12 cellular contexts compared by ENCODE assay signal in the genomic region with DNA sequence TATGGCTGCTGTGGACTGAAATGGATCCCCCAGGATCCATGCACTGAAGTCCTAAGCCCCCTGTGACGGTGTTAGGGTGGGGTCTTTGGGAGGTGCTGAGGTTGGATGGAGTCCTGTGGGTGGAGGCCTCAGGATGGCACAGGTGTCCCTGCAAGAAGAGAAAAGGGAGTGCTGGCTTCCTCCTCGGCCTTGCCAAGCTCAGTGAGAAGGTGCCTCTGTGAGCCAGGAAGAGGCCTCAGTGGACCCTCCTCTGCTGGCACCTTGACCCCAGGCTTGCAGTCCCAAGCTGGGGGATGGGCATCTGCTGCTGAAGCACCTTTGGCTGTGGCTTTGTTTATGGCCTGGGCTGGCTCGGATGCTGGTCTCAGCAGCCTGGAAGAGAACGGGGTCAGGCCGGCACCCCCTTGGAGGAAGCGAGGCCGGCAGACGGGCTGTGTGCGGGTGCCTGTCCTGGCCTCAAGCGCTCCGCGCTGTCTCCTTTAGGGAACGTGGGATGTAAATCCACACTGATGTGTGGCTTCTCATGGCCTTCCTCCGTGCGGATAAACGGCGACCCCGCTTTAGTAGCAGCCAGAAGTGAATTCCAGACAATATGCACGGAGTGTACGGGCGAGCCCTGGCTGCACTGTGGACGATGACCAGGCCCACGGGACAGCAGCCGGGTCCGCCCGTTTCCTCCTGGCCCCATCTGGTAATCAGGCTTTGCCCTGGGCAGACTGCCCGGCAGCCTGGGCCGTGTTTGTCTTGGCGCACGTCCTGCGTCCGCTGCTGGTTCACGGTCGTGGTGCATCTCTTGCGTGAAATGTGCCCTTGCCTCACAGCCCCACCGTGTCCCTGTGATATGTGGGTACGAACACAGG.
A peak's percentile ranks its signal among the peaks of the same experiment; 100 is the strongest.
DNase-seq lines count a peak whose midpoint lies in the region; ATAC-seq and TF ChIP-seq lines count a peak whose summit lies in the region.
"Had no signal": no experiment of that assay in that cellular context is flagged by ENCODE, and none has a peak within 500 bp of the region (broad histone marks: within the 10 kb centered on the region; RNA-seq: fewer than 3 reads in every experiment).

No MANE protein-coding gene starts in this region.

- no peaks in the 10 kb centered on the region for H3K4me1 Mint-ChIP-seq in stimulated activated effector memory CD8-positive, alpha-beta T cell treated with anti-CD3 and anti-CD28 coated beads, Interleukin-12 subunit alpha, Interleukin-12 subunit beta, amount 100 ng/mL, for 72 hours

- H3K36me3 ChIP-seq in lung (ENCODE audit: control insufficient read depth in 2 of 2, insufficient read depth in 2 of 2, low read length in 2 of 2) (no peaks in the 10 kb centered on the region), upper lobe of right lung (no peaks in the 10 kb centered on the region)

- H3K4me1 ChIP-seq in lung (ENCODE audit: control insufficient read depth in 2 of 2, insufficient read depth in 2 of 2, low read length in 2 of 2) (peaks cover 0 to 7% of the 10 kb centered on the region in 2 donors), upper lobe of right lung (peaks cover 5% of the 10 kb centered on the region)

- no peak overlapping the region for H3K4me3 ChIP-seq in lung
- H3K4me3 ChIP-seq in upper lobe of right lung = no peak overlapping the region

- 65 to 85% methylated on average over 37 of the region's 37 CpGs for WGBS in lung, 2 donors

- TF ChIP-seq CTCF in lung (IDR thresholded peaks at IDR 0.05; ENCODE audit: control extremely low read depth, extremely low read depth) = no peak
- TF ChIP-seq CTCF in upper lobe of right lung (IDR thresholded peaks at IDR 0.05) = no peak
- TF ChIP-seq CTCF in GM13977 (IDR thresholded peaks at IDR 0.05; ENCODE audit: extremely low read depth, insufficient read depth, missing control alignments) = no peak

- peaks cover 4% of the 10 kb centered on the region for H3K9me3 Mint-ChIP-seq in stimulated activated effector memory CD8-positive, alpha-beta T cell treated with anti-CD3 and anti-CD28 coated beads, Interleukin-12 subunit alpha, Interleukin-12 subunit beta, amount 100 ng/mL, for 72 hours
- H3K9me3 Mint-ChIP-seq: endodermal cell had no signal

- intact Hi-C loops in upper lobe of right lung (cut with DNase I) = no loop called here

- DNase-seq in activated CD8-positive, alpha-beta memory T cell treated with anti-CD3 and anti-CD28 coated beads for 24 hours = peak; percentile 40
- DNase-seq in activated CD8-positive, alpha-beta memory T cell treated with anti-CD3 and anti-CD28 coated beads, Interleukin-2, amount 50 U/mL, for 48 hours = no peak
- DNase-seq in lung (ENCODE audit: low spot score) (peak; percentile 51), upper lobe of right lung (no peak), NCI-H1436 (lab: John Stamatoyannopoulos, UW) (no peak), GM13977 (ENCODE audit: low spot score) (no peak)
- no peak for DNase-seq in stimulated activated effector memory CD8-positive, alpha-beta T cell treated with anti-CD3 and anti-CD28 coated beads, Interleukin-12 subunit alpha, Interleukin-12 subunit beta, amount 100 ng/mL, for 72 hours (ENCODE audit: low spot score in 2 of 2)
- DNase-seq: GDM1; NCI-H2081; stimulated activated CD4-positive, alpha-beta T cell treated with anti-CD3 and anti-CD28 coated beads, Interleukin-4, amount 100 ng/mL, for 4 hours had no signal

- H3K27ac ChIP-seq in lung (ENCODE audit: low read depth in 1 of 2, low read length in 1 of 2) (peak overlapping the region in 1 of 2 donors; percentile 55), upper lobe of right lung (peak overlapping the region; percentile 68)

- H3K27me3 ChIP-seq in lung (ENCODE audit: control insufficient read depth, insufficient read depth) = no peaks in the 10 kb centered on the region
- no peaks in the 10 kb centered on the region for H3K27me3 ChIP-seq in upper lobe of right lung

- in situ Hi-C loops in GM13977 (cut with MboI; ENCODE audit: low pct_unique_long_range_greater_than_20kb, low sequenced_read_pairs, unreplicated experiment) = no loop called here

- H3K4me3 Mint-ChIP-seq in stimulated activated effector memory CD8-positive, alpha-beta T cell treated with anti-CD3 and anti-CD28 coated beads, Interleukin-12 subunit alpha, Interleukin-12 subunit beta, amount 100 ng/mL, for 72 hours = no peak overlapping the region
- H3K4me3 Mint-ChIP-seq: endodermal cell had no signal

- H3K9me3 ChIP-seq in lung (ENCODE audit: control insufficient read depth in 2 of 2, insufficient read depth in 1 of 2, low read length in 1 of 2) = peaks cover 0 to 4% of the 10 kb centered on the region in 2 donors
- H3K9me3 ChIP-seq in upper lobe of right lung = no peaks in the 10 kb centered on the region

- no peak overlapping the region for H3K27ac Mint-ChIP-seq in stimulated activated effector memory CD8-positive, alpha-beta T cell treated with anti-CD3 and anti-CD28 coated beads, Interleukin-12 subunit alpha, Interleukin-12 subunit beta, amount 100 ng/mL, for 72 hours
- H3K27ac Mint-ChIP-seq: endodermal cell had no signal

- no peaks in the 10 kb centered on the region for H3K36me3 Mint-ChIP-seq in stimulated activated effector memory CD8-positive, alpha-beta T cell treated with anti-CD3 and anti-CD28 coated beads, Interleukin-12 subunit alpha, Interleukin-12 subunit beta, amount 100 ng/mL, for 72 hours

- ATAC-seq in esophagus mucosa = peak; percentile 56
- ATAC-seq in lung (ENCODE audit: insufficient read depth, low FRiP score) = peak; percentile 35
- peak; percentile 74 for ATAC-seq in upper lobe of right lung
- no peak for ATAC-seq in stimulated activated effector memory CD8-positive, alpha-beta T cell treated with anti-CD3 and anti-CD28 coated beads, Interleukin-12 subunit alpha, Interleukin-12 subunit beta, amount 100 ng/mL, for 72 hours

Comparison
In these comparisons a context has a peak if more than half of its experiments do, and no peak if none do; other contexts are left out.
1. DNase-seq: peak in activated CD8-positive, alpha-beta memory T cell treated with anti-CD3 and anti-CD28 coated beads for 24 hours (single experiment) and lung (single experiment); none in activated CD8-positive, alpha-beta memory T cell treated with anti-CD3 and anti-CD28 coated beads, Interleukin-2, amount 50 U/mL, for 48 hours (single experiment), upper lobe of right lung (single experiment), stimulated activated effector memory CD8-positive, alpha-beta T cell treated with anti-CD3 and anti-CD28 coated beads, Interleukin-12 subunit alpha, Interleukin-12 subunit beta, amount 100 ng/mL, for 72 hours (0 of 2), NCI-H1436 (single experiment) and GM13977 (single experiment).